17 cellular contexts compared by ENCODE assay signal in the genomic region with DNA sequence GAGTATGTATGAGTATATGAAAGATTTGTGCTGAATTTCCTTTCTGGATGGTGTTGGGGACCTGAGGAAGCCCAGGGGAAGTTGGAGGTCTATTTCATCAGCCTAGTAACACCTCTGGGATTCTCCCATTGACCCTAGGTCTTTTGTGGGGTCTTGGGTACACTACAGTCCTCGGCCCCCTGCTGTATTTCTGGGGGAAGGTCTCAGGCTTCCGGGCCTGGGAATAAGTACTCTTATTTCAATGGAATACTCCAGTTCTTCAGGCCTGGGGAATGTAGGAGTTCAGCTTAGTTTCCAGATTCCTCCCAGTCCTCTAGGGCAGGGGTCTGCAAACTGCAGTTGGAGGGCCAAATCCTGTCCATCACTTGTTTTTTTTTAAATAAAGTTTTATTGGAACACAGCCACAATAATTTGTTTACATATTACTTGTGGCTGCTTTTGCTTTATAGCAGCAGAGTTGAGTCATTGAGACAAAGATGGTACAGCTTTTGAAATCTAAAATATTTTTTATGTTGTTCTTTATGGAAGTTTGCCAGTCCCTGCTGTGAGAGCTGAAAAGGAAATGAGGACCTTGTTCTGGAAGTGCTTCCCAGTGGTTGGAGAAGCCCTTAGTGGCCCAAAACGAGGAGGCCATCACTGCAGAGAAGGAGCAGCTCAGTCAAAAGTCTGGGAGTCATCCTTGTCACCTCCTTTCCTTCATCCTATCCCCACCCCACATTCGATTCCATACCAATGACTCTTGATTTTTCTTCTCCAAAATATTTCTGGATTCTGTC.
DNase-seq lines count a peak whose midpoint lies in the region; ATAC-seq and TF ChIP-seq lines count a peak whose summit lies in the region.
"Had no signal": no experiment of that assay in that cellular context is flagged by ENCODE, and none has a peak within 500 bp of the region (broad histone marks: within the 10 kb centered on the region; RNA-seq: fewer than 3 reads in every experiment).

No MANE protein-coding gene starts in this region.

- no peak overlapping the region for H3K4me3 ChIP-seq in choroid plexus epithelial cell (ENCODE audit: low read depth, low read length)
- H3K4me3 ChIP-seq: BLaER1 treated with 17β-estradiol and CSF1 and Interleukin-3, amounts not matched to agents 10 nM and 100 nM; right atrium auricular region; upper lobe of left lung had no signal

- no peak for TF ChIP-seq CTCF in choroid plexus epithelial cell (conservative IDR thresholded peaks at IDR 0.05; ENCODE audit: low read depth, low read length)

- no peak for ATAC-seq in GM21717 (IDR thresholded peaks at IDR 0.05; ENCODE audit: unreplicated experiment)
- ATAC-seq: activated CD8-positive, alpha-beta T cell treated with anti-CD3 and anti-CD28 coated beads, Interleukin-2, amount 10 ng/mL, durations not matched to agents 7 days and 5 days had no signal

- peak; percentile 22 for DNase-seq in AG20443 (ENCODE audit: low spot score)
- DNase-seq in HT1080 (ENCODE audit: low read depth): peak; percentile 27
- DNase-seq in choroid plexus epithelial cell (ENCODE audit: low read depth): peak; percentile 55
- DNase-seq in islet precursor cell: peak; percentile 43
- no peak for DNase-seq in NCI-H1092 (lab: John Stamatoyannopoulos, UW)
- DNase-seq in cerebellum (ENCODE audit: low spot score): no peak
- no peak for DNase-seq in T1000 (lab: John Stamatoyannopoulos, UW)
- DNase-seq: activated CD8-positive, alpha-beta T cell treated with anti-CD3 and anti-CD28 coated beads, Interleukin-2, amount 10 ng/mL, durations not matched to agents 7 days and 5 days; activated T-cell treated with anti-CD3 and anti-CD28 coated beads, Interleukin-2, amount 50 U/mL, for 24 hours; amniotic stem cell; NCI-H1048; NCI-H187 treated with DMSO at 0.1 percent for 48 hours; SHP77; upper lobe of left lung had no signal

Comparison
In these comparisons a context has a peak if more than half of its experiments do, and no peak if none do; other contexts are left out.
1. DNase-seq: peak in AG20443 (single experiment), HT1080 (single experiment), choroid plexus epithelial cell (single experiment) and islet precursor cell (single experiment); none in NCI-H1092 (single experiment), cerebellum (single experiment) and T1000 (single experiment).